Comparison of ENCODE assay signal across 39 cellular contexts in genomic region chr17:66198242-66198641, GRCh38. TPM values are rescaled to one million over a fixed set of nuclear protein-coding genes. Genes with fewer than 3 reads are reported as not detected.
"Had no signal": no experiment of that assay in that cellular context is flagged by ENCODE, and none has a peak within 500 bp of the region (broad histone marks: within the 10 kb centered on the region; RNA-seq: fewer than 3 reads in every experiment).

No MANE protein-coding gene starts in this region.

- H3K4me2 ChIP-seq: KMS-11 had no signal

- H3K9me3 ChIP-seq: MG63 had no signal

- DNase-seq: Karpas-422, Kasumi-1, KG1, MG63, MM.1S, MV-4-11, NCI-H1048, NCI-H1092, NCI-H1092 treated with DMSO at 0.1 percent for 48 hours, NCI-H1105, NCI-H1105 treated with DMSO at 0.1 percent for 48 hours, NCI-H1417, NCI-H1417 treated with DMSO at 0.1 percent for 48 hours, NCI-H1436, NCI-H1436 treated with DMSO at 0.1 percent for 48 hours, NCI-H146, NCI-H1694, NCI-H1694 treated with DMSO at 0.1 percent for 48 hours, NCI-H187, NCI-H187 treated with DMSO at 0.1 percent for 48 hours, NCI-H1930, NCI-H2029, NCI-H2029 treated with DMSO at 0.1 percent for 48 hours, NCI-H2081, NCI-H2081 treated with DMSO at 0.1 percent for 48 hours, NCI-H2107, NCI-H2171, NCI-H2171 treated with DMSO at 0.1 percent for 48 hours, NCI-H2227 treated with DMSO at 0.1 percent for 48 hours, NCI-H226, NCI-H345, NCI-H446, NCI-H446 treated with DMSO at 0.1 percent for 48 hours, NCI-H510A had no signal

- H3K27ac ChIP-seq: KMS-11 had no signal

- H3K27me3 ChIP-seq: MG63 had no signal

- H3K4me3 ChIP-seq: MG63 had no signal

- H3K36me3 ChIP-seq: MG63 had no signal

- H3K9ac ChIP-seq: KMS-11 had no signal

RNA-seq across cellular contexts. Expression of gene APOH, which starts 31.0 kb away (rescaled TPM):
- total RNA-seq: LHCN-M2, M059J, MCF 10A, NCI-H460 had no signal
